Comparison of ENCODE assay signal across 1 cellular context in the genomic region with DNA sequence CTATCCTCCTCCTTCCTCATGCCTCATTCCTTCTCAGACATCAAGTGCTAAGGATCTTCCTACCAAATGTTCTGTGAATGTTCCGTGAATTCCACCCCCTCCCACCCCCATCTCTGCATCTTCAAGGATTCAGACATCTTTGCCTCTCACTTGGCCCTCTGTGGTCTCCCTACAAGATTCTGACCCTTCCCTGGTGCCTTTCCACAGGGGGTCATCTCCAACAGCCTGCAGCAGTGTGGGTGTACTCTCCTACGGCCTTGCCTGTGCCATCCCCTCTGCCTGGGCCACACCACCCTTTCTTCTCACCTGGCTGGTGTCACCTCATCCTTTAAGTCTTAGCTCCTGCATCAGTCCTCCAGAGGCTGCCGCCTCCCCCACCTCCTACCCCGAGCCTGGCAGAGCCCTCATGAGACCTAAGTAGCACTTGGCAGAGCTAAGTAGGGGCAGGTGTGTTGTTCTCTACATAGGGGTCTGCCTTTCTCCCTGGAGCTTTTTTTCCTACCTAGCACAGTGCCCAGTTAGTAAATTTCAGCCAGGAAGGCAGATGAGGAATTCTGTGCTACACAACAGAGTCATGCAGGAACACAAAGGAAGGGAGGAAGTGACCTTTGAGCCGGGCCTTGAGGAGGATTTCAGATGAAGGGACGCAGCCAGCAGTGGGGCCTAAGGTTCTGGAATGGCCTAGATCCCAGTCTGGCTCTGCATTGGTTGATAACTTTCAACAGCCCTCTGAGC.
TF ChIP-seq lines count a peak whose summit lies in the region.

No MANE protein-coding gene starts in this region.

TF ChIP-seq in HepG2, 621 proteins besides CTCF, POLR2A, EP300 and RAD21 (continued from another document and continues in another):
- TF ChIP-seq, protein P1, sequence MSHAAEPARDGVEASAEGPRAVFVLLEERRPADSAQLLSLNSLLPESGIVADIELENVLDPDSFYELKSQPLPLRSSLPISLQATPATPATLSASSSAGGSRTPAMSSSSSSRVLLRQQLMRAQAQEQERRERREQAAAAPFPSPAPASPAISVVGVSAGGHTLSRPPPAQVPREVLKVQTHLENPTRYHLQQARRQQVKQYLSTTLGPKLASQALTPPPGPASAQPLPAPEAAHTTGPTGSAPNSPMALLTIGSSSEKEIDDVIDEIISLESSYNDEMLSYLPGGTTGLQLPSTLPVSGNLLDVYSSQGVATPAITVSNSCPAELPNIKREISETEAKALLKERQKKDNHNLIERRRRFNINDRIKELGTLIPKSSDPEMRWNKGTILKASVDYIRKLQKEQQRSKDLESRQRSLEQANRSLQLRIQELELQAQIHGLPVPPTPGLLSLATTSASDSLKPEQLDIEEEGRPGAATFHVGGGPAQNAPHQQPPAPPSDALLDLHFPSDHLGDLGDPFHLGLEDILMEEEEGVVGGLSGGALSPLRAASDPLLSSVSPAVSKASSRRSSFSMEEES (CRISPR knock-in tag; IDR thresholded peaks at IDR 0.05), result no peak
- TF ChIP-seq BRD4 (CRISPR knock-in tag; IDR thresholded peaks at IDR 0.05), result no peak
- TF ChIP-seq SCMH1 (CRISPR knock-in tag; IDR thresholded peaks at IDR 0.05; ENCODE audit: borderline replicate concordance), result no peak
- TF ChIP-seq ZNF20 (CRISPR knock-in tag; IDR thresholded peaks at IDR 0.05), result 0 out of 2 replicates have a peak, but pooled peaks have one; percentile 67
- TF ChIP-seq, protein P2, sequence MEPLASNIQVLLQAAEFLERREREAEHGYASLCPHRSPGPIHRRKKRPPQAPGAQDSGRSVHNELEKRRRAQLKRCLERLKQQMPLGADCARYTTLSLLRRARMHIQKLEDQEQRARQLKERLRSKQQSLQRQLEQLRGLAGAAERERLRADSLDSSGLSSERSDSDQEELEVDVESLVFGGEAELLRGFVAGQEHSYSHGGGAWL (CRISPR knock-in tag; IDR thresholded peaks at IDR 0.05), result no peak
- 0 out of 2 replicates have a peak, but pooled peaks have one; percentile 25 for TF ChIP-seq MYC (CRISPR knock-in tag; IDR thresholded peaks at IDR 0.05; ENCODE audit: borderline replicate concordance)
- TF ChIP-seq, protein P3, sequence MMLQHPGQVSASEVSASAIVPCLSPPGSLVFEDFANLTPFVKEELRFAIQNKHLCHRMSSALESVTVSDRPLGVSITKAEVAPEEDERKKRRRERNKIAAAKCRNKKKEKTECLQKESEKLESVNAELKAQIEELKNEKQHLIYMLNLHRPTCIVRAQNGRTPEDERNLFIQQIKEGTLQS (CRISPR knock-in tag; IDR thresholded peaks at IDR 0.05), result no peak
- no peak for TF ChIP-seq SNAI1 (CRISPR knock-in tag; IDR thresholded peaks at IDR 0.05; ENCODE audit: borderline replicate concordance)
- no peak for TF ChIP-seq ZZZ3 (CRISPR knock-in tag; IDR thresholded peaks at IDR 0.05; ENCODE audit: borderline replicate concordance)
- TF ChIP-seq ZNF564 (CRISPR knock-in tag; IDR thresholded peaks at IDR 0.05), result no peak
- no peak for TF ChIP-seq NR2F6 (IDR thresholded peaks at IDR 0.05)
- TF ChIP-seq NR2F6 (CRISPR knock-in tag; IDR thresholded peaks at IDR 0.05), result no peak
- TF ChIP-seq CREM (IDR thresholded peaks at IDR 0.05), result no peak
- TF ChIP-seq CREM (CRISPR knock-in tag; IDR thresholded peaks at IDR 0.05), result no peak
- TF ChIP-seq, protein P4, sequence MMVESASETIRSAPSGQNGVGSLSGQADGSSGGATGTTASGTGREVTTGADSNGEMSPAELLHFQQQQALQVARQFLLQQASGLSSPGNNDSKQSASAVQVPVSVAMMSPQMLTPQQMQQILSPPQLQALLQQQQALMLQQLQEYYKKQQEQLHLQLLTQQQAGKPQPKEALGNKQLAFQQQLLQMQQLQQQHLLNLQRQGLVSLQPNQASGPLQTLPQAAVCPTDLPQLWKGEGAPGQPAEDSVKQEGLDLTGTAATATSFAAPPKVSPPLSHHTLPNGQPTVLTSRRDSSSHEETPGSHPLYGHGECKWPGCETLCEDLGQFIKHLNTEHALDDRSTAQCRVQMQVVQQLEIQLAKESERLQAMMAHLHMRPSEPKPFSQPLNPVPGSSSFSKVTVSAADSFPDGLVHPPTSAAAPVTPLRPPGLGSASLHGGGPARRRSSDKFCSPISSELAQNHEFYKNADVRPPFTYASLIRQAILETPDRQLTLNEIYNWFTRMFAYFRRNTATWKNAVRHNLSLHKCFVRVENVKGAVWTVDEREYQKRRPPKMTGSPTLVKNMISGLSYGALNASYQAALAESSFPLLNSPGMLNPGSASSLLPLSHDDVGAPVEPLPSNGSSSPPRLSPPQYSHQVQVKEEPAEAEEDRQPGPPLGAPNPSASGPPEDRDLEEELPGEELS (CRISPR knock-in tag; IDR thresholded peaks at IDR 0.05), result peak; percentile 25; the same call in 1 of the 2 replicates
- TF ChIP-seq BCL6 (CRISPR knock-in tag; IDR thresholded peaks at IDR 0.05), result no peak
- TF ChIP-seq ZNF34 (CRISPR knock-in tag; IDR thresholded peaks at IDR 0.05; ENCODE audit: borderline replicate concordance), result no peak
- TF ChIP-seq GZF1 (CRISPR knock-in tag; IDR thresholded peaks at IDR 0.05), result no peak
- no peak for TF ChIP-seq ETV6 (CRISPR knock-in tag; conservative IDR thresholded peaks at IDR 0.05)
- TF ChIP-seq ZMYM4 (CRISPR knock-in tag; IDR thresholded peaks at IDR 0.05), result peak; percentile 55; the same call in 1 of the 2 replicates
- no peak for TF ChIP-seq ATM (IDR thresholded peaks at IDR 0.05; ENCODE audit: borderline replicate concordance)
- TF ChIP-seq SMYD3 (CRISPR knock-in tag; IDR thresholded peaks at IDR 0.05), result no peak
- TF ChIP-seq, protein P5, sequence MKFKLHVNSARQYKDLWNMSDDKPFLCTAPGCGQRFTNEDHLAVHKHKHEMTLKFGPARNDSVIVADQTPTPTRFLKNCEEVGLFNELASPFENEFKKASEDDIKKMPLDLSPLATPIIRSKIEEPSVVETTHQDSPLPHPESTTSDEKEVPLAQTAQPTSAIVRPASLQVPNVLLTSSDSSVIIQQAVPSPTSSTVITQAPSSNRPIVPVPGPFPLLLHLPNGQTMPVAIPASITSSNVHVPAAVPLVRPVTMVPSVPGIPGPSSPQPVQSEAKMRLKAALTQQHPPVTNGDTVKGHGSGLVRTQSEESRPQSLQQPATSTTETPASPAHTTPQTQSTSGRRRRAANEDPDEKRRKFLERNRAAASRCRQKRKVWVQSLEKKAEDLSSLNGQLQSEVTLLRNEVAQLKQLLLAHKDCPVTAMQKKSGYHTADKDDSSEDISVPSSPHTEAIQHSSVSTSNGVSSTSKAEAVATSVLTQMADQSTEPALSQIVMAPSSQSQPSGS (CRISPR knock-in tag; IDR thresholded peaks at IDR 0.05), result no peak
- TF ChIP-seq DNMT3B (CRISPR knock-in tag; conservative IDR thresholded peaks at IDR 0.05), result 0 out of 2 replicates have a peak, but pooled peaks have one; percentile 12
- TF ChIP-seq, protein P6, sequence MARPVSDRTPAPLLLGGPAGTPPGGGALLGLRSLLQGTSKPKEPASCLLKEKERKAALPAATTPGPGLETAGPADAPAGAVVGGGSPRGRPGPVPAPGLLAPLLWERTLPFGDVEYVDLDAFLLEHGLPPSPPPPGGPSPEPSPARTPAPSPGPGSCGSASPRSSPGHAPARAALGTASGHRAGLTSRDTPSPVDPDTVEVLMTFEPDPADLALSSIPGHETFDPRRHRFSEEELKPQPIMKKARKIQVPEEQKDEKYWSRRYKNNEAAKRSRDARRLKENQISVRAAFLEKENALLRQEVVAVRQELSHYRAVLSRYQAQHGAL (CRISPR knock-in tag; IDR thresholded peaks at IDR 0.05; ENCODE audit: not compliant biosample characterization), result no peak
- TF ChIP-seq AGO2 (optimal IDR thresholded peaks at IDR 0.05; ENCODE audit: low read depth, low read length), result no peak
- peak; percentile 50; the same call in 1 of the 2 replicates for TF ChIP-seq ZNF891 (CRISPR knock-in tag; IDR thresholded peaks at IDR 0.05)
- no peak for TF ChIP-seq MED13 (CRISPR knock-in tag; IDR thresholded peaks at IDR 0.05)
- TF ChIP-seq RFX5 (IDR thresholded peaks at IDR 0.05; ENCODE audit: low read depth, low read length), result no peak
- no peak for TF ChIP-seq HOXA9 (CRISPR knock-in tag; IDR thresholded peaks at IDR 0.05; ENCODE audit: borderline replicate concordance)
- TF ChIP-seq, protein P7, sequence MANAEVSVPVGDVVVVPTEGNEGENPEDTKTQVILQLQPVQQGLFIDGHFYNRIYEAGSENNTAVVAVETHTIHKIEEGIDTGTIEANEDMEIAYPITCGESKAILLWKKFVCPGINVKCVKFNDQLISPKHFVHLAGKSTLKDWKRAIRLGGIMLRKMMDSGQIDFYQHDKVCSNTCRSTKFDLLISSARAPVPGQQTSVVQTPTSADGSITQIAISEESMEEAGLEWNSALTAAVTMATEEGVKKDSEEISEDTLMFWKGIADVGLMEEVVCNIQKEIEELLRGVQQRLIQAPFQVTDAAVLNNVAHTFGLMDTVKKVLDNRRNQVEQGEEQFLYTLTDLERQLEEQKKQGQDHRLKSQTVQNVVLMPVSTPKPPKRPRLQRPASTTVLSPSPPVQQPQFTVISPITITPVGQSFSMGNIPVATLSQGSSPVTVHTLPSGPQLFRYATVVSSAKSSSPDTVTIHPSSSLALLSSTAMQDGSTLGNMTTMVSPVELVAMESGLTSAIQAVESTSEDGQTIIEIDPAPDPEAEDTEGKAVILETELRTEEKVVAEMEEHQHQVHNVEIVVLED (CRISPR knock-in tag; IDR thresholded peaks at IDR 0.05; ENCODE audit: borderline replicate concordance), result no peak
- TF ChIP-seq, protein P8, sequence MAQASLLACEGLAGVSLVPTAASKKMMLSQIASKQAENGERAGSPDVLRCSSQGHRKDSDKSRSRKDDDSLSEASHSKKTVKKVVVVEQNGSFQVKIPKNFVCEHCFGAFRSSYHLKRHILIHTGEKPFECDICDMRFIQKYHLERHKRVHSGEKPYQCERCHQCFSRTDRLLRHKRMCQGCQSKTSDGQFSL (CRISPR knock-in tag; IDR thresholded peaks at IDR 0.05), result no peak
- TF ChIP-seq SSRP1 (CRISPR knock-in tag; IDR thresholded peaks at IDR 0.05), result no peak
- no peak for TF ChIP-seq TCF7L2 (IDR thresholded peaks at IDR 0.05; ENCODE audit: low read depth, low read length)
- TF ChIP-seq ZNF335 (CRISPR knock-in tag; IDR thresholded peaks at IDR 0.05), result no peak
- TF ChIP-seq GTF3A (CRISPR knock-in tag; conservative IDR thresholded peaks at IDR 0.05), result no peak
- TF ChIP-seq NCOA2 (CRISPR knock-in tag; IDR thresholded peaks at IDR 0.05), result 0 out of 2 replicates have a peak, but pooled peaks have one; percentile 9
- no peak for TF ChIP-seq ZNF546 (CRISPR knock-in tag; conservative IDR thresholded peaks at IDR 0.05)
- no peak for TF ChIP-seq FIP1L1 (IDR thresholded peaks at IDR 0.05; ENCODE audit: borderline replicate concordance, insufficient read depth, low read depth, low read length)
- no peak for TF ChIP-seq TOE1 (CRISPR knock-in tag; IDR thresholded peaks at IDR 0.05)
- TF ChIP-seq ZNF775 (CRISPR knock-in tag; IDR thresholded peaks at IDR 0.05; ENCODE audit: borderline replicate concordance), result no peak
- TF ChIP-seq, protein P9, sequence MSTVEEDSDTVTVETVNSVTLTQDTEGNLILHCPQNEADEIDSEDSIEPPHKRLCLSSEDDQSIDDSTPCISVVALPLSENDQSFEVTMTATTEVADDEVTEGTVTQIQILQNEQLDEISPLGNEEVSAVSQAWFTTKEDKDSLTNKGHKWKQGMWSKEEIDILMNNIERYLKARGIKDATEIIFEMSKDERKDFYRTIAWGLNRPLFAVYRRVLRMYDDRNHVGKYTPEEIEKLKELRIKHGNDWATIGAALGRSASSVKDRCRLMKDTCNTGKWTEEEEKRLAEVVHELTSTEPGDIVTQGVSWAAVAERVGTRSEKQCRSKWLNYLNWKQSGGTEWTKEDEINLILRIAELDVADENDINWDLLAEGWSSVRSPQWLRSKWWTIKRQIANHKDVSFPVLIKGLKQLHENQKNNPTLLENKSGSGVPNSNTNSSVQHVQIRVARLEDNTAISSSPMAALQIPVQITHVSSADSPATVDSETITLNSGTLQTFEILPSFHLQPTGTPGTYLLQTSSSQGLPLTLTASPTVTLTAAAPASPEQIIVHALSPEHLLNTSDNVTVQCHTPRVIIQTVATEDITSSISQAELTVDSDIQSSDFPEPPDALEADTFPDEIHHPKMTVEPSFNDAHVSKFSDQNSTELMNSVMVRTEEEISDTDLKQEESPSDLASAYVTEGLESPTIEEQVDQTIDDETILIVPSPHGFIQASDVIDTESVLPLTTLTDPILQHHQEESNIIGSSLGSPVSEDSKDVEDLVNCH (CRISPR knock-in tag; IDR thresholded peaks at IDR 0.05), result no peak
- TF ChIP-seq, protein P10, sequence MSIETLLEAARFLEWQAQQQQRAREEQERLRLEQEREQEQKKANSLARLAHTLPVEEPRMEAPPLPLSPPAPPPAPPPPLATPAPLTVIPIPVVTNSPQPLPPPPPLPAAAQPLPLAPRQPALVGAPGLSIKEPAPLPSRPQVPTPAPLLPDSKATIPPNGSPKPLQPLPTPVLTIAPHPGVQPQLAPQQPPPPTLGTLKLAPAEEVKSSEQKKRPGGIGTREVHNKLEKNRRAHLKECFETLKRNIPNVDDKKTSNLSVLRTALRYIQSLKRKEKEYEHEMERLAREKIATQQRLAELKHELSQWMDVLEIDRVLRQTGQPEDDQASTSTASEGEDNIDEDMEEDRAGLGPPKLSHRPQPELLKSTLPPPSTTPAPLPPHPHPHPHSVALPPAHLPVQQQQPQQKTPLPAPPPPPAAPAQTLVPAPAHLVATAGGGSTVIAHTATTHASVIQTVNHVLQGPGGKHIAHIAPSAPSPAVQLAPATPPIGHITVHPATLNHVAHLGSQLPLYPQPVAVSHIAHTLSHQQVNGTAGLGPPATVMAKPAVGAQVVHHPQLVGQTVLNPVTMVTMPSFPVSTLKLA (IDR thresholded peaks at IDR 0.05), result no peak
- TF ChIP-seq, protein P11, sequence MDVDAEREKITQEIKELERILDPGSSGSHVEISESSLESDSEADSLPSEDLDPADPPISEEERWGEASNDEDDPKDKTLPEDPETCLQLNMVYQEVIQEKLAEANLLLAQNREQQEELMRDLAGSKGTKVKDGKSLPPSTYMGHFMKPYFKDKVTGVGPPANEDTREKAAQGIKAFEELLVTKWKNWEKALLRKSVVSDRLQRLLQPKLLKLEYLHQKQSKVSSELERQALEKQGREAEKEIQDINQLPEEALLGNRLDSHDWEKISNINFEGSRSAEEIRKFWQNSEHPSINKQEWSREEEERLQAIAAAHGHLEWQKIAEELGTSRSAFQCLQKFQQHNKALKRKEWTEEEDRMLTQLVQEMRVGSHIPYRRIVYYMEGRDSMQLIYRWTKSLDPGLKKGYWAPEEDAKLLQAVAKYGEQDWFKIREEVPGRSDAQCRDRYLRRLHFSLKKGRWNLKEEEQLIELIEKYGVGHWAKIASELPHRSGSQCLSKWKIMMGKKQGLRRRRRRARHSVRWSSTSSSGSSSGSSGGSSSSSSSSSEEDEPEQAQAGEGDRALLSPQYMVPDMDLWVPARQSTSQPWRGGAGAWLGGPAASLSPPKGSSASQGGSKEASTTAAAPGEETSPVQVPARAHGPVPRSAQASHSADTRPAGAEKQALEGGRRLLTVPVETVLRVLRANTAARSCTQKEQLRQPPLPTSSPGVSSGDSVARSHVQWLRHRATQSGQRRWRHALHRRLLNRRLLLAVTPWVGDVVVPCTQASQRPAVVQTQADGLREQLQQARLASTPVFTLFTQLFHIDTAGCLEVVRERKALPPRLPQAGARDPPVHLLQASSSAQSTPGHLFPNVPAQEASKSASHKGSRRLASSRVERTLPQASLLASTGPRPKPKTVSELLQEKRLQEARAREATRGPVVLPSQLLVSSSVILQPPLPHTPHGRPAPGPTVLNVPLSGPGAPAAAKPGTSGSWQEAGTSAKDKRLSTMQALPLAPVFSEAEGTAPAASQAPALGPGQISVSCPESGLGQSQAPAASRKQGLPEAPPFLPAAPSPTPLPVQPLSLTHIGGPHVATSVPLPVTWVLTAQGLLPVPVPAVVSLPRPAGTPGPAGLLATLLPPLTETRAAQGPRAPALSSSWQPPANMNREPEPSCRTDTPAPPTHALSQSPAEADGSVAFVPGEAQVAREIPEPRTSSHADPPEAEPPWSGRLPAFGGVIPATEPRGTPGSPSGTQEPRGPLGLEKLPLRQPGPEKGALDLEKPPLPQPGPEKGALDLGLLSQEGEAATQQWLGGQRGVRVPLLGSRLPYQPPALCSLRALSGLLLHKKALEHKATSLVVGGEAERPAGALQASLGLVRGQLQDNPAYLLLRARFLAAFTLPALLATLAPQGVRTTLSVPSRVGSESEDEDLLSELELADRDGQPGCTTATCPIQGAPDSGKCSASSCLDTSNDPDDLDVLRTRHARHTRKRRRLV (CRISPR knock-in tag; IDR thresholded peaks at IDR 0.05), result no peak
